ENCODE assay signal across 20 cellular contexts in genomic region chr19:3190921-3191805, GRCh38. TPM values are rescaled to one million over a fixed set of nuclear protein-coding genes. Genes with fewer than 3 reads are reported as not detected.
"Had no signal": no experiment of that assay in that cellular context is flagged by ENCODE, and none has a peak within 500 bp of the region (broad histone marks: within the 10 kb centered on the region; RNA-seq: fewer than 3 reads in every experiment).

No MANE protein-coding gene starts in this region.

- H3K27ac Mint-ChIP-seq: activated B cell treated with CpG ODN at 0.5 μM for 24 hours; activated CD8-positive, alpha-beta memory T cell treated with anti-CD3 and anti-CD28 coated beads, Interleukin-2, amount 10 ng/mL, durations not matched to agents 7 days and 5 days; activated T-cell treated with anti-CD3 and anti-CD28 coated beads, Interleukin-2, amount 50 U/mL, for 24 hours; stimulated activated memory B cell treated with anti-CD40 and anti-IgM and Interleukin-4, amounts not matched to agents 10 μg/mL and 1 μg/mL and 100 μg/mL, for 72 hours; T-cell had no signal

- H3K4me3 ChIP-seq: coronary artery, heart right ventricle, smooth muscle cell, tibial artery, vagina had no signal

- DNase-seq: activated B cell treated with CpG ODN at 0.5 μM for 24 hours; activated CD4-positive, alpha-beta T cell treated with anti-CD3 and anti-CD28 coated beads, Interleukin-2, amount 50 U/mL, for 1 hour; activated CD8-positive, alpha-beta memory T cell treated with anti-CD3 and anti-CD28 coated beads, Interleukin-2, amount 10 ng/mL, durations not matched to agents 7 days and 5 days; activated effector memory CD4-positive, alpha-beta T cell treated with anti-CD3 and anti-CD28 coated beads, Interleukin-2, amount 50 U/mL, for 16 hours; activated T-cell treated with anti-CD3 and anti-CD28 coated beads, Interleukin-2, amount 50 U/mL, for 24 hours; caudate nucleus; effector CD4-positive, alpha-beta T cell; foreskin melanocyte; heart right ventricle; islet precursor cell; left ventricle myocardium superior; mesendoderm; tibial artery had no signal

- H3K27me3 Mint-ChIP-seq: activated B cell treated with CpG ODN at 0.5 μM for 24 hours; activated CD8-positive, alpha-beta memory T cell treated with anti-CD3 and anti-CD28 coated beads, Interleukin-2, amount 10 ng/mL, durations not matched to agents 7 days and 5 days; activated T-cell treated with anti-CD3 and anti-CD28 coated beads, Interleukin-2, amount 50 U/mL, for 24 hours; stimulated activated memory B cell treated with anti-CD40 and anti-IgM and Interleukin-4, amounts not matched to agents 10 μg/mL and 1 μg/mL and 100 μg/mL, for 72 hours; T-cell had no signal

- H3K27ac ChIP-seq: coronary artery, heart right ventricle, parathyroid adenoma, tibial artery, vagina had no signal

- ATAC-seq: activated CD8-positive, alpha-beta memory T cell treated with anti-CD3 and anti-CD28 coated beads, Interleukin-2, amount 10 ng/mL, durations not matched to agents 7 days and 5 days; heart right ventricle; left ventricle myocardium superior; stimulated activated memory B cell treated with anti-CD40 and anti-IgM and Interleukin-4, amounts not matched to agents 10 μg/mL and 1 μg/mL and 100 μg/mL, for 72 hours; T-cell had no signal

- H3K9me3 Mint-ChIP-seq: activated T-cell treated with anti-CD3 and anti-CD28 coated beads, Interleukin-2, amount 50 U/mL, for 24 hours; stimulated activated memory B cell treated with anti-CD40 and anti-IgM and Interleukin-4, amounts not matched to agents 10 μg/mL and 1 μg/mL and 100 μg/mL, for 72 hours; T-cell had no signal

- H3K9ac ChIP-seq: parathyroid adenoma had no signal

- H3K27me3 ChIP-seq: heart right ventricle, tibial artery, vagina had no signal

- H3K9me3 ChIP-seq: heart right ventricle, tibial artery, vagina had no signal

- H3K4me3 Mint-ChIP-seq: activated B cell treated with CpG ODN at 0.5 μM for 24 hours; activated CD8-positive, alpha-beta memory T cell treated with anti-CD3 and anti-CD28 coated beads, Interleukin-2, amount 10 ng/mL, durations not matched to agents 7 days and 5 days; activated T-cell treated with anti-CD3 and anti-CD28 coated beads, Interleukin-2, amount 50 U/mL, for 24 hours; stimulated activated memory B cell treated with anti-CD40 and anti-IgM and Interleukin-4, amounts not matched to agents 10 μg/mL and 1 μg/mL and 100 μg/mL, for 72 hours; T-cell had no signal

RNA-seq across cellular contexts. Expression of gene S1PR4, which starts 12.6 kb away (rescaled TPM):
- total RNA-seq: smooth muscle cell, vagina had no signal
- polyA plus RNA-seq: neural cell, smooth muscle cell had no signal

RNA-seq across cellular contexts. Expression of gene CELF5, which starts 33.3 kb away (rescaled TPM):
- total RNA-seq: activated B cell treated with CpG ODN at 0.5 μM for 24 hours; activated CD8-positive, alpha-beta memory T cell treated with anti-CD3 and anti-CD28 coated beads, Interleukin-2, amount 10 ng/mL, durations not matched to agents 7 days and 5 days; heart right ventricle; left ventricle myocardium superior; smooth muscle cell; vagina had no signal
- polyA plus RNA-seq: heart right ventricle had no signal

RNA-seq across cellular contexts. Expression of gene GNA15, which starts 55.3 kb away (rescaled TPM):
- polyA plus RNA-seq: neural cell had no signal
